Comparison of ENCODE assay signal across 18 cellular contexts in the genomic region with DNA sequence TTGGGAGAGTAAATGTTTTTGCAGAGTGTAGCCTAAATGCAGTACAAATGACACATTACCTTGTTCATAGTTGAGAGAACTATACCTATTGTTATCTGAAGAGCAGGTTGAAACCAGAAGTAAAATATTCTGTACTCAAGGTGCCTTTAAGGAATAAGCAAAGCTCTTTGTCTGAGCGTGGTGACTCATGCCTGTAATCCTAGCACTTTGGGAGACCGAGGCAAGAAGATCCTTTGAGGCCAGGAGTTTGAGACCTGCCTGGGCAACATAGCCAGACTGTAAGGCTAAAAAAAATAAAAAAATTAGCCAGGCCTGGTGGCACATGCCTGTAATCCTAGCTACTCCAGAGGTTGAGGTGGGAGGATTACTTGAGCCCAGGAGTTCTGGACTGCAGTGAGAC. TPM values are rescaled to one million over a fixed set of nuclear protein-coding genes. Genes with fewer than 3 reads are reported as not detected.
DNase-seq lines count a peak whose midpoint lies in the region; ATAC-seq and TF ChIP-seq lines count a peak whose summit lies in the region.
"Had no signal": no experiment of that assay in that cellular context is flagged by ENCODE, and none has a peak within 500 bp of the region (broad histone marks: within the 10 kb centered on the region; RNA-seq: fewer than 3 reads in every experiment).

No MANE protein-coding gene starts in this region.

- intact Hi-C loops in MCF 10A (cut with micrococcal nuclease) = no loop called here
- intact Hi-C loops in breast epithelium (cut with DNase I; ENCODE audit: low total_unique reads) = no loop called here
- intact Hi-C loops in mammary epithelial cell (cut with micrococcal nuclease) = no loop called here

- no peaks in the 10 kb centered on the region for H3K27me3 ChIP-seq in breast epithelium
- no peaks in the 10 kb centered on the region for H3K27me3 ChIP-seq in mammary epithelial cell (ENCODE audit: insufficient read depth, low read length)
- H3K27me3 ChIP-seq: BLaER1 had no signal

- dilution Hi-C loops in mammary epithelial cell (cut with HindIII; ENCODE audit: low sequenced_read_pairs) = no loop called here

- no peak overlapping the region for H3K4me2 ChIP-seq in mammary epithelial cell (ENCODE audit: insufficient read depth, low read depth, low read length)
- H3K4me2 ChIP-seq: BLaER1, GM23338 had no signal

- H3K9ac ChIP-seq in mammary epithelial cell (ENCODE audit: insufficient read depth, low read length) = no peak overlapping the region
- H3K9ac ChIP-seq: BLaER1 had no signal

- H3K9me3 ChIP-seq in breast epithelium = no peaks in the 10 kb centered on the region
- no peaks in the 10 kb centered on the region for H3K9me3 ChIP-seq in mammary epithelial cell (replicated peaks; ENCODE audit: insufficient read depth, low read length)
- H3K9me3 ChIP-seq: BLaER1 had no signal

- 41% methylated on average over 2 of the region's 2 CpGs for WGBS in mammary epithelial cell (ENCODE audit: low coverage, missing lambda C conversion rate)

- H3K4me1 Mint-ChIP-seq in MCF 10A (ENCODE audit: insufficient read depth, unreplicated experiment) = peaks cover 22% of the 10 kb centered on the region

- no peaks in the 10 kb centered on the region for H3K9me3 Mint-ChIP-seq in MCF 10A (ENCODE audit: unreplicated experiment)
- H3K9me3 Mint-ChIP-seq: CD4-positive, alpha-beta memory T cell; GM23338; HFFc6 had no signal

- peak; percentile 25 for DNase-seq in MCF 10A (ENCODE audit: unreplicated experiment)
- DNase-seq in breast epithelium (ENCODE audit: low spot score in 2 of 2) = no peak
- DNase-seq in mammary epithelial cell = peak; percentile 42
- no peak for DNase-seq in activated T-cell treated with anti-CD3 and anti-CD28 coated beads, Interleukin-2, amount 50 U/mL, for 1 hour
- no peak for DNase-seq in activated CD4-positive, alpha-beta T cell treated with anti-CD3 and anti-CD28 coated beads, Interleukin-2, amount 50 U/mL, for 4 hours
- DNase-seq: CD4-positive, alpha-beta memory T cell; DMS153; DMS79; GF-D8; HCEC 1CT; HFFc6 had no signal

- TF ChIP-seq CTCF in MCF 10A (IDR thresholded peaks at IDR 0.05; ENCODE audit: unreplicated experiment) (no peak), breast epithelium (IDR thresholded peaks at IDR 0.05) (no peak), mammary epithelial cell (conservative IDR thresholded peaks at IDR 0.05 in 1 of 2, IDR thresholded peaks at IDR 0.05 in 1 of 2; ENCODE audit: extremely low read depth in 1 of 2, insufficient read depth in 1 of 2, low read depth in 1 of 2, low read length in 2 of 2) (no peak)

- H3K36me3 Mint-ChIP-seq in MCF 10A (ENCODE audit: insufficient read depth, unreplicated experiment) = no peaks in the 10 kb centered on the region

- H3K79me2 ChIP-seq in mammary epithelial cell (ENCODE audit: insufficient read depth, low read length) = peaks cover 29% of the 10 kb centered on the region

- BruUV-seq in MCF 10A (replicated peaks; lab: Mats Ljungman, UMichigan) (no TSS peak), mammary epithelial cell (replicated peaks; lab: Mats Ljungman, UMichigan) (no TSS peak)

- H3K4me1 ChIP-seq in breast epithelium = peaks cover 0 to 18% of the 10 kb centered on the region in 2 donors
- peaks cover 23% of the 10 kb centered on the region for H3K4me1 ChIP-seq in mammary epithelial cell (ENCODE audit: insufficient read depth, low read length)

- no peak overlapping the region for H3K27ac Mint-ChIP-seq in MCF 10A (ENCODE audit: low read depth, unreplicated experiment)
- H3K27ac Mint-ChIP-seq: GM23338, HFFc6 had no signal

- no peaks in the 10 kb centered on the region for H3K27me3 Mint-ChIP-seq in MCF 10A (ENCODE audit: insufficient read depth, unreplicated experiment)

- no peak for TF ChIP-seq POLR2A in breast epithelium (IDR thresholded peaks at IDR 0.05)

- H3K4me3 ChIP-seq in breast epithelium = no peak overlapping the region
- H3K4me3 ChIP-seq in mammary epithelial cell (replicated peaks in 1 of 3; ENCODE audit: insufficient read depth in 1 of 3, low read depth in 2 of 3, low read length in 3 of 3) = no peak overlapping the region
- H3K4me3 ChIP-seq: BLaER1, GM23338 had no signal

- H4K20me1 ChIP-seq in mammary epithelial cell (ENCODE audit: insufficient read depth, low read length) = no peaks in the 10 kb centered on the region

- POLR2A ChIA-PET in MCF 10A (lab: Yijun Ruan, JAX) = interaction anchor here (0.7 to 1.7 kb wide), 6 partner anchors 28 to 242 kb away, joined by 3 to 5 read pairs (median 4); partner anchors contain the start of genes PFN2 and WWTR1

- in situ Hi-C loops in mammary epithelial cell (cut with MboI; ENCODE audit: low sequenced_read_pairs in 2 of 2) = no loop called here

- no peak overlapping the region for H3K4me3 Mint-ChIP-seq in MCF 10A (ENCODE audit: unreplicated experiment)
- H3K4me3 Mint-ChIP-seq: CD14-positive monocyte; CD4-positive, alpha-beta memory T cell; GM23338; HFFc6 had no signal

- ATAC-seq in esophagus mucosa = peak; percentile 41
- ATAC-seq in HG03460 (IDR thresholded peaks at IDR 0.05; ENCODE audit: unreplicated experiment) = no peak
- ATAC-seq: GM23338 had no signal

- H3K27ac ChIP-seq in breast epithelium (no peak overlapping the region), mammary epithelial cell (ENCODE audit: insufficient read depth, low read depth, low read length) (peak overlapping the region; percentile 3)
- H3K27ac ChIP-seq: BLaER1 had no signal

- CTCF ChIA-PET in MCF 10A (lab: Yijun Ruan, JAX) (interaction anchor here (0.6 to 1.9 kb wide), 3 partner anchors 30 to 46 kb away, joined by 4 to 11 read pairs (median 10); no protein-coding TSS in a partner anchor), mammary epithelial cell (lab: Charles Lee; ENCODE audit: low non-redundant PET) (no interaction called here)

- H2AFZ ChIP-seq in mammary epithelial cell (ENCODE audit: low read depth, low read length) = no peak overlapping the region
- H2AFZ ChIP-seq: GM23338 had no signal

- no peaks in the 10 kb centered on the region for H3K36me3 ChIP-seq in breast epithelium
- H3K36me3 ChIP-seq in mammary epithelial cell (ENCODE audit: insufficient read depth, low read length) = no peaks in the 10 kb centered on the region
- H3K36me3 ChIP-seq: BLaER1 had no signal

RNA-seq across cellular contexts. Expression of gene RNF13, which starts 2.2 kb away (rescaled TPM):
- total RNA-seq in MCF 10A (2022) = 36.5 and 40.4 TPM in 2 replicates
- 100 to 1,000 TPM in 2 of 3 donors, 10 to 100 TPM in 1; 95.0 to 142 (median 114) TPM for total RNA-seq in breast epithelium
- 100 to 1,000 TPM in 1 of 2 donors, 10 to 100 TPM in 1; 39.7 to 105 TPM for total RNA-seq in mammary epithelial cell
- 31.7 TPM for polyA plus RNA-seq in mammary epithelial cell
- polyA minus RNA-seq in mammary epithelial cell = 147 TPM
- 32.8 TPM for total RNA-seq in esophagus mucosa

RNA-seq across cellular contexts. Expression of gene ANKUB1, which starts 18.5 kb away (rescaled TPM):
- not detected in 2 replicates for total RNA-seq in MCF 10A (2022)
- not detected for total RNA-seq in breast epithelium
- under 1 TPM in 1 of 2 donors, not detected in 1; 0.17 TPM for total RNA-seq in mammary epithelial cell
- polyA plus RNA-seq in mammary epithelial cell = 0.15 TPM
- polyA minus RNA-seq in mammary epithelial cell = not detected
- total RNA-seq in esophagus mucosa = not detected
- total RNA-seq: A673; CD4-positive, alpha-beta memory T cell; GM23338; HFFc6 had no signal
- polyA plus RNA-seq: AG04450; CD14-positive monocyte; CD4-positive, alpha-beta memory T cell; GM23338 had no signal

RNA-seq across cellular contexts. Expression of gene COMMD2, which starts 58.6 kb away (rescaled TPM):
- 51.2 and 60.4 TPM in 2 replicates for total RNA-seq in MCF 10A (2022)
- total RNA-seq in breast epithelium = 10 to 100 TPM; 26.2 to 38.8 (median 26.4) TPM
- total RNA-seq in mammary epithelial cell = 10 to 100 TPM; 29.3 to 38.8 TPM
- polyA plus RNA-seq in mammary epithelial cell = 33.9 TPM
- 31.6 TPM for polyA minus RNA-seq in mammary epithelial cell
- 30.5 TPM for total RNA-seq in esophagus mucosa

Comparison
In these comparisons a context has a peak if more than half of its experiments do, and no peak if none do; other contexts are left out.
1. DNase-seq: peak in MCF 10A (single experiment) and mammary epithelial cell (single experiment); none in breast epithelium (0 of 2), activated T-cell treated with anti-CD3 and anti-CD28 coated beads, Interleukin-2, amount 50 U/mL, for 1 hour (single experiment) and activated CD4-positive, alpha-beta T cell treated with anti-CD3 and anti-CD28 coated beads, Interleukin-2, amount 50 U/mL, for 4 hours (0 of 2).